ENCODE assay signal across 14 cellular contexts in the genomic region with DNA sequence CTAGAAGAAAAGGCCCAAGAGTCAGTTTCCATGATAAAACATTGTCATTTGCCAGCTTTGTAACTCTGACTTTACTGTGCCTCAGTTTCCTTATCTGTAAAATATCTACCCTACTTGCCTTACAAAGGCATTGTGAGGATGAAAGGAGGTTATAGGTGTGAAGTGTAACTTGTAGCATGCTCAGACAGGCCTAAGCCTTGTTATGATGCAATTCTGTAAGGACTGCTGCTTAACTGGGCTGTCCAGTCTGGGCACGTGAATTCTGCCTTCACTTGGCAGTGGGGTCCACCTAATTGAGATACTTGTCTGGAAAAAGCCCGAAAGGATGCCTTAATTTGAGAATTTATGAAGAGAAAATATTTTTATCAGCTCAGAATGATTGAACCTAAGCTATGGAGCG.
"Had no signal": no experiment of that assay in that cellular context is flagged by ENCODE, and none has a peak within 500 bp of the region (broad histone marks: within the 10 kb centered on the region; RNA-seq: fewer than 3 reads in every experiment).

No MANE protein-coding gene starts in this region.

- H3K27me3 Mint-ChIP-seq: activated CD8-positive, alpha-beta T cell treated with anti-CD3 and anti-CD28 coated beads for 36 hours had no signal

- H3K9me3 Mint-ChIP-seq: activated CD8-positive, alpha-beta T cell treated with anti-CD3 and anti-CD28 coated beads for 36 hours; immature natural killer cell had no signal

- H3K4me1 ChIP-seq: uterus had no signal

- H3K4me3 Mint-ChIP-seq: activated CD4-positive, alpha-beta T cell treated with anti-CD3 and anti-CD28 coated beads for 36 hours; activated CD8-positive, alpha-beta T cell treated with anti-CD3 and anti-CD28 coated beads for 36 hours; immature natural killer cell; natural killer cell treated with Interleukin-12 subunit alpha and Interleukin-12 subunit beta and Interleukin-15 and Interleukin-18, amount 100 ng/mL, for 72 hours had no signal

- H3K4me3 ChIP-seq: sigmoid colon, tibial artery, uterus had no signal

- H3K36me3 ChIP-seq: sigmoid colon, tibial artery, uterus, WERI-Rb-1 had no signal

- H3K36me3 Mint-ChIP-seq: natural killer cell treated with Interleukin-12 subunit alpha and Interleukin-12 subunit beta and Interleukin-15 and Interleukin-18, amount 100 ng/mL, for 72 hours had no signal

- DNase-seq: activated CD4-positive, alpha-beta T cell treated with anti-CD3 and anti-CD28 coated beads for 36 hours; activated CD8-positive, alpha-beta memory T cell treated with anti-CD3 and anti-CD28 coated beads, Interleukin-2, amount 50 U/mL, for 4 hours; activated CD8-positive, alpha-beta T cell treated with anti-CD3 and anti-CD28 coated beads for 36 hours; activated naive CD4-positive, alpha-beta T cell; central memory CD4-positive, alpha-beta T cell; cortex of kidney; effector CD8-positive, alpha-beta T cell; immature natural killer cell; sigmoid colon; stimulated activated CD4-positive, alpha-beta T cell treated with anti-CD3 and anti-CD28 coated beads, Interleukin-15, amount 100 ng/mL, for 24 hours; tibial artery; WERI-Rb-1 had no signal

- H3K27ac ChIP-seq: tibial artery, uterus, WERI-Rb-1 had no signal

- H3K27me3 ChIP-seq: sigmoid colon, tibial artery, uterus had no signal

- ATAC-seq: activated CD4-positive, alpha-beta T cell treated with anti-CD3 and anti-CD28 coated beads for 36 hours; activated CD8-positive, alpha-beta T cell treated with anti-CD3 and anti-CD28 coated beads for 36 hours; natural killer cell treated with Interleukin-12 subunit alpha and Interleukin-12 subunit beta and Interleukin-15 and Interleukin-18, amount 100 ng/mL, for 72 hours had no signal

- H3K27ac Mint-ChIP-seq: activated CD4-positive, alpha-beta T cell treated with anti-CD3 and anti-CD28 coated beads for 36 hours; activated CD8-positive, alpha-beta T cell treated with anti-CD3 and anti-CD28 coated beads for 36 hours; immature natural killer cell; natural killer cell treated with Interleukin-12 subunit alpha and Interleukin-12 subunit beta and Interleukin-15 and Interleukin-18, amount 100 ng/mL, for 72 hours had no signal

- H3K9me3 ChIP-seq: sigmoid colon, tibial artery, uterus had no signal
